Comparison of ENCODE assay signal across 17 cellular contexts in the genomic region with DNA sequence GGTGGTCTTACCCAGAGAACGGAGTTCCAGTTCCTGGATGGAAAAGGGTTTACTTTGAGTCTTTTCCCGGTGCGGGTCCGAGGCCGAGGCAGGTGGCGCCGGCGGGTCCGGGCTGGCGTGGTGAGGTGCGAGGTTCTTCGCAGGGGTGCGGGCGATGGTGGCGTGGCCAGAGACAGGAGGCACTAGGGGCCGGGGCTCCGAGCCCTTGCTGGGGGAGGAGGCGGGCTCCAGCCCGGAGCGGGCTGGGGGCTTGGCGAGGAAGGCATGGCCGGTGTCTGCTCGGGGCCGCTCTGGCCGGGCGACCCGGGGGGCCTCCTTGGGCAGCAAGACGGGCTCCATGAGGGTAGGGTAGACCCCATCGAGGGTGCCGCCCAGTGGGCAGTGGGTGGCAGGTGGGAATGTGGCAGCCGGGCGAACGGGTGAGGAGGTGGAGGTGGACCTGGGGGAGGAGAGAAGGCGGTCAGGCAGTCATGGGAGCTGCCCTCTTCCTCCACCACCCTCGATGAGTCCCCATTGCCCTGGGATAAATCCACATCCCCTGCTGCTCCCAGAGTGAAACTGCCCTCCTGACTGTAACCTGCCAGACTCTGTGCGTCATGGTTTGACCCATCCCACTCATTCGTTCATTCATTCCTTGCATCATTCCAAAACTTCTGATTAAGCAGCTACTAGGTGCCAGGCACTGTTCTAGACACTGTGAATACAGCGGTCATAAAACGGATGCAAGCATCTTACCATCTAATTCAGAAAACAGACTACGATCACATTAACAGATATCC. TPM values are rescaled to one million over a fixed set of nuclear protein-coding genes. Genes with fewer than 3 reads are reported as not detected.
"Had no signal": no experiment of that assay in that cellular context is flagged by ENCODE, and none has a peak within 500 bp of the region (broad histone marks: within the 10 kb centered on the region; RNA-seq: fewer than 3 reads in every experiment).

No MANE protein-coding gene starts in this region.

- FAIRE-seq: keratinocyte had no signal

- H3K79me2 ChIP-seq: hepatocyte had no signal

- H3K4me3 Mint-ChIP-seq: activated CD4-positive, alpha-beta T cell treated with anti-CD3 and anti-CD28 coated beads, Interleukin-2, amount 10 ng/mL, durations not matched to agents 7 days and 5 days; activated naive CD4-positive, alpha-beta T cell treated with anti-CD3 and anti-CD28 coated beads, Interleukin-2, amount 10 ng/mL, durations not matched to agents 7 days and 5 days; activated T-helper 17 cell treated with anti-CD3 and anti-CD28 coated beads, Interleukin-2, amount 50 U/mL, for 72 hours; naive thymus-derived CD4-positive, alpha-beta T cell; T-helper 2 cell treated with Interferon-gamma antibody and Interleukin-4, amounts not matched to agents 5 μg/mL and 100 μg/mL, for 36 hours had no signal

- H3K9me3 ChIP-seq: left lung, mucosa of descending colon, transverse colon had no signal

- DNase-seq: activated CD4-positive, alpha-beta T cell treated with anti-CD3 and anti-CD28 coated beads, Interleukin-2, amount 10 ng/mL, durations not matched to agents 7 days and 5 days; activated naive CD4-positive, alpha-beta T cell treated with anti-CD3 and anti-CD28 coated beads, Interleukin-2, amount 10 ng/mL, durations not matched to agents 7 days and 5 days; activated T-cell treated with anti-CD3 and anti-CD28 coated beads for 4 hours; aorta; naive thymus-derived CD4-positive, alpha-beta T cell; retina; stimulated activated CD4-positive, alpha-beta T cell treated with anti-CD3 and anti-CD28 coated beads, Interleukin-4, amount 100 ng/mL, for 1 hour; stimulated activated naive CD4-positive, alpha-beta T cell treated with Interleukin-2 at 50 U/mL for 16 hours; SW 1271; transverse colon had no signal

- H3K9me3 Mint-ChIP-seq: activated CD4-positive, alpha-beta T cell treated with anti-CD3 and anti-CD28 coated beads, Interleukin-2, amount 10 ng/mL, durations not matched to agents 7 days and 5 days; activated naive CD4-positive, alpha-beta T cell treated with anti-CD3 and anti-CD28 coated beads, Interleukin-2, amount 10 ng/mL, durations not matched to agents 7 days and 5 days; activated T-helper 17 cell treated with anti-CD3 and anti-CD28 coated beads, Interleukin-2, amount 50 U/mL, for 72 hours; T-helper 2 cell treated with Interferon-gamma antibody and Interleukin-4, amounts not matched to agents 5 μg/mL and 100 μg/mL, for 36 hours had no signal

- H3K4me1 Mint-ChIP-seq: activated CD4-positive, alpha-beta T cell treated with anti-CD3 and anti-CD28 coated beads, Interleukin-2, amount 10 ng/mL, durations not matched to agents 7 days and 5 days; activated naive CD4-positive, alpha-beta T cell treated with anti-CD3 and anti-CD28 coated beads, Interleukin-2, amount 10 ng/mL, durations not matched to agents 7 days and 5 days; activated T-helper 17 cell treated with anti-CD3 and anti-CD28 coated beads, Interleukin-2, amount 50 U/mL, for 72 hours had no signal

- ATAC-seq: activated T-helper 17 cell treated with anti-CD3 and anti-CD28 coated beads, Interleukin-2, amount 50 U/mL, for 72 hours; left lung; mucosa of descending colon; naive thymus-derived CD4-positive, alpha-beta T cell had no signal

- H3K27me3 ChIP-seq: dorsolateral prefrontal cortex, hepatocyte, left lung, transverse colon had no signal

- H3K27ac ChIP-seq: hepatocyte, left lung, transverse colon had no signal

- H3K4me1 ChIP-seq: left lung, transverse colon had no signal

- H3K4me2 ChIP-seq: hepatocyte had no signal

- H3K27ac Mint-ChIP-seq: activated CD4-positive, alpha-beta T cell treated with anti-CD3 and anti-CD28 coated beads, Interleukin-2, amount 10 ng/mL, durations not matched to agents 7 days and 5 days; activated naive CD4-positive, alpha-beta T cell treated with anti-CD3 and anti-CD28 coated beads, Interleukin-2, amount 10 ng/mL, durations not matched to agents 7 days and 5 days; activated T-helper 17 cell treated with anti-CD3 and anti-CD28 coated beads, Interleukin-2, amount 50 U/mL, for 72 hours; T-helper 2 cell treated with Interferon-gamma antibody and Interleukin-4, amounts not matched to agents 5 μg/mL and 100 μg/mL, for 36 hours had no signal

- H3K4me3 ChIP-seq: dorsolateral prefrontal cortex, hepatocyte, left lung, mucosa of descending colon, transverse colon had no signal

- H3K27me3 Mint-ChIP-seq: activated CD4-positive, alpha-beta T cell treated with anti-CD3 and anti-CD28 coated beads, Interleukin-2, amount 10 ng/mL, durations not matched to agents 7 days and 5 days; activated naive CD4-positive, alpha-beta T cell treated with anti-CD3 and anti-CD28 coated beads, Interleukin-2, amount 10 ng/mL, durations not matched to agents 7 days and 5 days; activated T-helper 17 cell treated with anti-CD3 and anti-CD28 coated beads, Interleukin-2, amount 50 U/mL, for 72 hours; naive thymus-derived CD4-positive, alpha-beta T cell had no signal

- H2AFZ ChIP-seq: hepatocyte had no signal

RNA-seq across cellular contexts. Expression of a gene that starts 42.0 kb away (rescaled TPM):
- total RNA-seq: activated CD4-positive, alpha-beta T cell treated with anti-CD3 and anti-CD28 coated beads, Interleukin-2, amount 10 ng/mL, durations not matched to agents 7 days and 5 days; activated T-helper 17 cell treated with anti-CD3 and anti-CD28 coated beads, Interleukin-2, amount 50 U/mL, for 72 hours; naive thymus-derived CD4-positive, alpha-beta T cell had no signal
